In the genomic region with DNA sequence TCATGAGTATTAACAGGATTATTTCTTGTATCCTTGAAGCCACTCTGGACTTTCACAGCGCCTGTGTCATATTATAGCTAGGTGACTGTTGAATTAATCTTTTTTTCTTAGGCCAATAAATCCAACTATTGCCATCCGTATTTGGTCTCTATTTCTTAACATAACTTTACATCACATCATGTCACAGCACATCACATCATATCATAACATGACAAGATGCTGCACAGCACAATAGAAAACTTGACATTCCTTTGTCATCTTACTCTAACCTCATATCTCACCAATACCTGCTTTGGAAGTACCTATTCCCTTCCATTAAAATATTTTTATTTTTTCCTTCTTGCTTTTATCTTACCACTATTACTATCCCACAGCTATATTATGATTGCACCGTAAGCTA, we compare ENCODE assay signal across 27 cellular contexts.
DNase-seq lines count a peak whose midpoint lies in the region; TF ChIP-seq lines count a peak whose summit lies in the region.
"Had no signal": no experiment of that assay in that cellular context is flagged by ENCODE, and none has a peak within 500 bp of the region (broad histone marks: within the 10 kb centered on the region; RNA-seq: fewer than 3 reads in every experiment).

No MANE protein-coding gene starts in this region.

- H3K27ac ChIP-seq in neural cell (ENCODE audit: low read length), result no peak overlapping the region
- H3K27ac ChIP-seq: 22Rv1; A549; BLaER1; BLaER1 treated with 17β-estradiol and CSF1 and Interleukin-3, amounts not matched to agents 10 nM and 100 nM; C4-2B had no signal

- no peak overlapping the region for H2AFZ ChIP-seq in neural cell (ENCODE audit: low read depth, low read length)

- H3K36me3 ChIP-seq in neural cell (ENCODE audit: insufficient read depth, low read length), result no peaks in the 10 kb centered on the region
- H3K36me3 ChIP-seq: BE2C; BLaER1; BLaER1 treated with 17β-estradiol and CSF1 and Interleukin-3, amounts not matched to agents 10 nM and 100 nM had no signal

- H3K4me3 ChIP-seq in neural cell (ENCODE audit: low read length), result no peak overlapping the region
- H3K4me3 ChIP-seq: A549; BLaER1; BLaER1 treated with 17β-estradiol and CSF1 and Interleukin-3, amounts not matched to agents 10 nM and 100 nM had no signal

- H4K20me1 ChIP-seq in neural cell (ENCODE audit: insufficient read depth), result no peaks in the 10 kb centered on the region
- H4K20me1 ChIP-seq: BLaER1; BLaER1 treated with 17β-estradiol and CSF1 and Interleukin-3, amounts not matched to agents 10 nM and 100 nM had no signal

- DNase-seq in inferior parietal cortex (ENCODE audit: extremely low spot score), result no peak
- DNase-seq: 8988T; ACHN; AML-193; BE2C; C1 segment of cervical spinal cord; Caco-2; Calu3; CD4-positive, alpha-beta memory T cell; CD4-positive, alpha-beta T cell; CD4-positive, CD25-positive, alpha-beta regulatory T cell; CD8-positive, alpha-beta memory T cell; CD8-positive, alpha-beta T cell; COR-L47; DMS 273 treated with DMSO at 0.1 percent for 48 hours; DMS153; DMS53; DMS79; DMS79 treated with DMSO at 0.1 percent for 48 hours; DND-41; EL had no signal

- H3K9ac ChIP-seq in neural cell (ENCODE audit: low read length), result no peak overlapping the region
- H3K9ac ChIP-seq: BLaER1; BLaER1 treated with 17β-estradiol and CSF1 and Interleukin-3, amounts not matched to agents 10 nM and 100 nM had no signal

- H3K9me2 ChIP-seq in neural cell (ENCODE audit: insufficient read depth, low read length), result no peaks in the 10 kb centered on the region

- no peaks in the 10 kb centered on the region for H3K27me3 ChIP-seq in neural cell (ENCODE audit: insufficient read depth, low read depth, low read length)
- H3K27me3 ChIP-seq: BE2C; BLaER1; BLaER1 treated with 17β-estradiol and CSF1 and Interleukin-3, amounts not matched to agents 10 nM and 100 nM had no signal

- peak; percentile 78 for TF ChIP-seq EP300 in neural cell (conservative IDR thresholded peaks at IDR 0.05; ENCODE audit: poor library complexity, severe bottlenecking)

- TF ChIP-seq CTCF in neural cell (IDR thresholded peaks at IDR 0.05; ENCODE audit: poor library complexity, severe bottlenecking), result no peak

- H3K4me2 ChIP-seq in neural cell (ENCODE audit: low read length), result no peak overlapping the region
- H3K4me2 ChIP-seq: A549; BLaER1; BLaER1 treated with 17β-estradiol and CSF1 and Interleukin-3, amounts not matched to agents 10 nM and 100 nM had no signal

- no peaks in the 10 kb centered on the region for H3K9me3 ChIP-seq in neural cell (ENCODE audit: low read length)
- H3K9me3 ChIP-seq: A549; BE2C; BLaER1; BLaER1 treated with 17β-estradiol and CSF1 and Interleukin-3, amounts not matched to agents 10 nM and 100 nM; Caco-2 had no signal

- no peak for TF ChIP-seq RAD21 in neural cell (conservative IDR thresholded peaks at IDR 0.05)

- no peaks in the 10 kb centered on the region for H3F3A ChIP-seq in neural cell (ENCODE audit: insufficient read depth, low read length, poor library complexity, severe bottlenecking)

- no peaks in the 10 kb centered on the region for H3K79me2 ChIP-seq in neural cell (replicated peaks; ENCODE audit: insufficient read depth, low read length)

TF ChIP-seq in neural cell, 6 proteins besides CTCF, POLR2A, EP300 and RAD21:
- TF ChIP-seq POLR2AphosphoS5 (IDR thresholded peaks at IDR 0.05) (peak; percentile 80), SMC3 (conservative IDR thresholded peaks at IDR 0.05; ENCODE audit: poor library complexity) (no peak)
